ENCODE assay signal across 15 cellular contexts in the genomic region with DNA sequence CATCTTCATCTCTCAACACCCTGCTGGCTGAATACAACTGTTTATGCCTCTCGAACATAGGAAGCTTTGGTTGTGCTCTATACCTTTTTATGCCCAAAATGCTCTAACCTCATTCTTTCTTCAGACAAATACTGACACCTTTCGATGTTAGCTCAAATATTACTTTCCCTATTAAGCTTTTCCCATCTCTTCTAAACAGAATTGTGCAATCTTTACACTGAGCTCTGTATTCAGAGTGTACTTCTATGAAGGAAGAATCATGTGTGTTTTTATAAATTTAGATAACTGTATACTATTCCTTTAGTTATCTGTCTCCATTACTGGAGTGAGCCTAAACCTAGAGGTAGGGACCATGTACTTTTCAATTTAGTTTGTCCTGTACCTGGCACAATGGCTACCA. TPM values are rescaled to one million over a fixed set of nuclear protein-coding genes. Genes with fewer than 3 reads are reported as not detected.
A peak's percentile ranks its signal among the peaks of the same experiment; 100 is the strongest.
DNase-seq lines count a peak whose midpoint lies in the region; ATAC-seq, FAIRE-seq and TF ChIP-seq lines count a peak whose summit lies in the region.
"Had no signal": no experiment of that assay in that cellular context is flagged by ENCODE, and none has a peak within 500 bp of the region (broad histone marks: within the 10 kb centered on the region; RNA-seq: fewer than 3 reads in every experiment).

No MANE protein-coding gene starts in this region.

- no peak overlapping the region for H2AFZ ChIP-seq in HepG2 (ENCODE audit: low read length)
- H2AFZ ChIP-seq in IMR-90 (replicated peaks; ENCODE audit: low read length, poor library complexity) = no peak overlapping the region

- peaks cover 10% of the 10 kb centered on the region for H3K36me3 Mint-ChIP-seq in activated T-helper 17 cell treated with anti-CD3 and anti-CD28 coated beads, Interleukin-2, amount 50 U/mL, for 72 hours (ENCODE audit: low read depth)
- no peaks in the 10 kb centered on the region for H3K36me3 Mint-ChIP-seq in stimulated activated memory B cell treated with anti-CD40 and anti-IgM and Interleukin-4, amounts not matched to agents 10 μg/mL and 1 μg/mL and 100 μg/mL, for 72 hours
- H3K36me3 Mint-ChIP-seq in activated CD4-positive, alpha-beta memory T cell treated with anti-CD3 and anti-CD28 coated beads, Interleukin-2, amount 10 ng/mL, durations not matched to agents 7 days and 5 days (ENCODE audit: low read depth) = no peaks in the 10 kb centered on the region
- H3K36me3 Mint-ChIP-seq in naive thymus-derived CD8-positive, alpha-beta T cell = no peaks in the 10 kb centered on the region

- CTCF ChIA-PET in HepG2 (lab: Yijun Ruan, JAX; ENCODE audit: low intra/inter-chr PET ratio, low total read pairs) = no interaction called here
- CTCF ChIA-PET in IMR-90 (lab: Yijun Ruan, JAX) = no interaction called here
- CTCF ChIA-PET in activated CD4-positive, alpha-beta memory T cell treated with anti-CD3 and anti-CD28 coated beads, Interleukin-2, amount 10 ng/mL, durations not matched to agents 7 days and 5 days (lab: Charles Lee) = no interaction called here

- H3K9ac ChIP-seq in HepG2 (ENCODE audit: insufficient read depth, low read depth, low read length) (no peak overlapping the region), IMR-90 (ENCODE audit: low read depth, low read length) (no peak overlapping the region)
- H3K9ac ChIP-seq: BLaER1 had no signal

- POLR2A ChIA-PET in HepG2 (lab: Yijun Ruan, JAX) = no interaction called here
- POLR2A ChIA-PET in IMR-90 (lab: Charles Lee; ENCODE audit: unreplicated experiment) = no interaction called here
- POLR2A ChIA-PET in activated CD4-positive, alpha-beta memory T cell treated with anti-CD3 and anti-CD28 coated beads, Interleukin-2, amount 10 ng/mL, durations not matched to agents 7 days and 5 days (lab: Charles Lee) = interaction anchor here (1.3 kb wide), 2 partner anchors 17 to 253 kb away, joined by 3 read pairs; partner anchors contain the start of gene SGO1
- POLR2A ChIA-PET in naive thymus-derived CD8-positive, alpha-beta T cell (lab: Charles Lee) = no interaction called here

- H3K27me3 ChIP-seq in HepG2 (ENCODE audit: control insufficient read depth in 1 of 2, insufficient read depth in 2 of 2, low read length in 2 of 2) = no peaks in the 10 kb centered on the region; a peak in 1 of 5 replicates
- H3K27me3 ChIP-seq in right lobe of liver = no peaks in the 10 kb centered on the region
- no peaks in the 10 kb centered on the region for H3K27me3 ChIP-seq in IMR-90 (ENCODE audit: control insufficient read depth, insufficient read depth, low read length)
- H3K27me3 ChIP-seq: BLaER1, SJSA1 had no signal

- DNase-seq in HepG2 (ENCODE audit: low spot score) = no peak
- DNase-seq in right lobe of liver = no peak
- no peak for DNase-seq in IMR-90
- DNase-seq in GF-D8 (lab: John Stamatoyannopoulos, UW) = no peak
- DNase-seq in activated CD4-positive, alpha-beta memory T cell treated with anti-CD3 and anti-CD28 coated beads, Interleukin-2, amount 10 ng/mL, durations not matched to agents 7 days and 5 days = no peak
- DNase-seq in naive thymus-derived CD8-positive, alpha-beta T cell = no peak
- DNase-seq: DMS153, H7, NCI-H1417 treated with DMSO at 0.1 percent for 48 hours, NCI-H2029 treated with DMSO at 0.1 percent for 48 hours, NCI-H526 had no signal

- H2BK15ac ChIP-seq in IMR-90 (ENCODE audit: low read depth, low read length) = no peak overlapping the region

- TF ChIP-seq RAD21 in HepG2 (CRISPR knock-in tag; IDR thresholded peaks at IDR 0.05) (no peak), IMR-90 (IDR thresholded peaks at IDR 0.05; ENCODE audit: low read length) (no peak)

- H2AK9ac ChIP-seq in IMR-90 (replicated peaks; ENCODE audit: low read depth, low read length, poor library complexity) = no peak overlapping the region

- peaks cover 24% of the 10 kb centered on the region for H3K4me1 Mint-ChIP-seq in activated T-helper 17 cell treated with anti-CD3 and anti-CD28 coated beads, Interleukin-2, amount 50 U/mL, for 72 hours
- H3K4me1 Mint-ChIP-seq in stimulated activated memory B cell treated with anti-CD40 and anti-IgM and Interleukin-4, amounts not matched to agents 10 μg/mL and 1 μg/mL and 100 μg/mL, for 72 hours = peaks cover 39% of the 10 kb centered on the region
- H3K4me1 Mint-ChIP-seq in activated CD4-positive, alpha-beta memory T cell treated with anti-CD3 and anti-CD28 coated beads, Interleukin-2, amount 10 ng/mL, durations not matched to agents 7 days and 5 days = peaks cover 35% of the 10 kb centered on the region
- peaks cover 0 to 10% (median 5%) of the 10 kb centered on the region in 4 donors for H3K4me1 Mint-ChIP-seq in naive thymus-derived CD8-positive, alpha-beta T cell

- intact Hi-C loops in HepG2 (cut with micrococcal nuclease; ENCODE audit: unreplicated experiment) (loop anchor here (10.0 kb wide), 1 partner anchor 1738 kb away; no protein-coding TSS in a partner anchor), right lobe of liver (cut with DNase I) (no loop called here), IMR-90 (cut with micrococcal nuclease) (no loop called here)

- H3K4me3 ChIP-seq in HepG2 (replicated peaks in 1 of 3; ENCODE audit: insufficient read depth in 1 of 3, low read depth in 2 of 3, low read length in 3 of 3) (no peak overlapping the region), right lobe of liver (no peak overlapping the region), IMR-90 (ENCODE audit: insufficient read depth, low read depth, low read length) (no peak overlapping the region)
- H3K4me3 ChIP-seq: BLaER1, SJSA1 had no signal

- no peaks in the 10 kb centered on the region for H3K79me1 ChIP-seq in IMR-90 (ENCODE audit: low read depth in 1 of 2, low read length in 2 of 2)

- H3K27ac ChIP-seq in HepG2 (ENCODE audit: extremely low read length, insufficient read depth, low read length) (no peak overlapping the region), right lobe of liver (no peak overlapping the region), IMR-90 (ENCODE audit: insufficient read depth, low read length) (no peak overlapping the region)
- H3K27ac ChIP-seq: BLaER1, SJSA1 had no signal

- no peaks in the 10 kb centered on the region for H3K9me1 ChIP-seq in IMR-90 (ENCODE audit: insufficient read depth, low read length)

- no peak overlapping the region for H2BK20ac ChIP-seq in IMR-90 (ENCODE audit: low read depth, low read length)

- WGBS in HepG2 (ENCODE audit: low lambda C conversion rate) = 5% methylated on average over 2 of the region's 2 CpGs
- 81% methylated on average over 2 of the region's 2 CpGs for WGBS in right lobe of liver (ENCODE audit: insufficient coverage, low coverage, low lambda C conversion rate, missing lambda C conversion rate)
- WGBS in IMR-90 (ENCODE audit: extremely low coverage in 2 of 2, insufficient read length in 1 of 2), 2 experiments = no CpG with 5 or more reads among the region's 2 CpGs

- H4K5ac ChIP-seq in IMR-90 (ENCODE audit: low read depth, low read length) = no peak overlapping the region

- dilution Hi-C loops in IMR-90 (cut with HindIII; ENCODE audit: low sequenced_read_pairs, unreplicated experiment) = no loop called here

- H2BK5ac ChIP-seq in IMR-90 (ENCODE audit: low read depth, low read length, poor library complexity, severe bottlenecking) = no peak overlapping the region

- H3K18ac ChIP-seq in IMR-90 (ENCODE audit: low read depth, low read length) = no peak overlapping the region

- H2BK120ac ChIP-seq in IMR-90 (ENCODE audit: low read depth, low read length) = no peak overlapping the region

- ATAC-seq in HepG2 (no peak), right lobe of liver (no peak), IMR-90 (ENCODE audit: low read depth) (no peak)
- ATAC-seq in activated T-helper 17 cell treated with anti-CD3 and anti-CD28 coated beads, Interleukin-2, amount 50 U/mL, for 72 hours (replicated peaks) = no peak
- ATAC-seq in stimulated activated memory B cell treated with anti-CD40 and anti-IgM and Interleukin-4, amounts not matched to agents 10 μg/mL and 1 μg/mL and 100 μg/mL, for 72 hours = no peak
- no peak for ATAC-seq in naive thymus-derived CD8-positive, alpha-beta T cell

- H3K79me2 ChIP-seq in HepG2 (ENCODE audit: insufficient read depth, low read length) = no peaks in the 10 kb centered on the region

- peaks cover 15% of the 10 kb centered on the region for H3K4me1 ChIP-seq in HepG2 (ENCODE audit: insufficient read depth, low read length)
- H3K4me1 ChIP-seq in right lobe of liver = no peaks in the 10 kb centered on the region
- no peaks in the 10 kb centered on the region; the same call in 1 of the 2 replicates for H3K4me1 ChIP-seq in IMR-90 (ENCODE audit: control insufficient read depth, insufficient read depth, low read length)
- H3K4me1 ChIP-seq: SJSA1 had no signal

- H3K4me3 Mint-ChIP-seq in activated T-helper 17 cell treated with anti-CD3 and anti-CD28 coated beads, Interleukin-2, amount 50 U/mL, for 72 hours = peak overlapping the region; percentile 64
- peak overlapping the region; percentile 6 for H3K4me3 Mint-ChIP-seq in stimulated activated memory B cell treated with anti-CD40 and anti-IgM and Interleukin-4, amounts not matched to agents 10 μg/mL and 1 μg/mL and 100 μg/mL, for 72 hours
- no peak overlapping the region for H3K4me3 Mint-ChIP-seq in activated CD4-positive, alpha-beta memory T cell treated with anti-CD3 and anti-CD28 coated beads, Interleukin-2, amount 10 ng/mL, durations not matched to agents 7 days and 5 days
- no peak overlapping the region for H3K4me3 Mint-ChIP-seq in naive thymus-derived CD8-positive, alpha-beta T cell

- H3K23ac ChIP-seq in IMR-90 (ENCODE audit: low read depth, low read length) = no peak overlapping the region

- H4K8ac ChIP-seq in IMR-90 (ENCODE audit: low read depth in 2 of 2, low read length in 2 of 2) = no peak overlapping the region

- no peak overlapping the region for H2AK5ac ChIP-seq in IMR-90 (ENCODE audit: low read depth, low read length)

- H3K14ac ChIP-seq in IMR-90 (replicated peaks; ENCODE audit: low read depth, low read length) = no peak overlapping the region

- peaks cover 4% of the 10 kb centered on the region for H3K9me3 Mint-ChIP-seq in activated T-helper 17 cell treated with anti-CD3 and anti-CD28 coated beads, Interleukin-2, amount 50 U/mL, for 72 hours
- no peaks in the 10 kb centered on the region for H3K9me3 Mint-ChIP-seq in stimulated activated memory B cell treated with anti-CD40 and anti-IgM and Interleukin-4, amounts not matched to agents 10 μg/mL and 1 μg/mL and 100 μg/mL, for 72 hours
- H3K9me3 Mint-ChIP-seq in activated CD4-positive, alpha-beta memory T cell treated with anti-CD3 and anti-CD28 coated beads, Interleukin-2, amount 10 ng/mL, durations not matched to agents 7 days and 5 days = no peaks in the 10 kb centered on the region
- H3K9me3 Mint-ChIP-seq in naive thymus-derived CD8-positive, alpha-beta T cell = no peaks in the 10 kb centered on the region

- H3K4me2 ChIP-seq in HepG2 (ENCODE audit: low read depth, low read length) = no peak overlapping the region
- no peak overlapping the region for H3K4me2 ChIP-seq in IMR-90 (ENCODE audit: low read depth, low read length)
- H3K4me2 ChIP-seq: BLaER1 had no signal

- BruUV-seq in HepG2 (replicated peaks; lab: Mats Ljungman, UMichigan) (no TSS peak), IMR-90 (replicated peaks; lab: Mats Ljungman, UMichigan) (no TSS peak)

- H4K20me1 ChIP-seq in HepG2 (ENCODE audit: insufficient read depth, low read length) (no peaks in the 10 kb centered on the region), IMR-90 (ENCODE audit: insufficient read depth, low read length) (no peaks in the 10 kb centered on the region)
- H4K20me1 ChIP-seq: BLaER1 had no signal

- TF ChIP-seq CTCF in HepG2 (CRISPR knock-in tag; IDR thresholded peaks at IDR 0.05) (no peak), right lobe of liver (IDR thresholded peaks at IDR 0.05) (no peak), IMR-90 (conservative IDR thresholded peaks at IDR 0.05; ENCODE audit: low read depth, low read length) (no peak)

- peaks cover 7% of the 10 kb centered on the region for H3K27me3 Mint-ChIP-seq in activated T-helper 17 cell treated with anti-CD3 and anti-CD28 coated beads, Interleukin-2, amount 50 U/mL, for 72 hours
- peaks cover 9% of the 10 kb centered on the region for H3K27me3 Mint-ChIP-seq in stimulated activated memory B cell treated with anti-CD40 and anti-IgM and Interleukin-4, amounts not matched to agents 10 μg/mL and 1 μg/mL and 100 μg/mL, for 72 hours
- H3K27me3 Mint-ChIP-seq in activated CD4-positive, alpha-beta memory T cell treated with anti-CD3 and anti-CD28 coated beads, Interleukin-2, amount 10 ng/mL, durations not matched to agents 7 days and 5 days = peaks cover 21% of the 10 kb centered on the region
- peaks cover 8 to 27% (median 14%) of the 10 kb centered on the region in 5 donors for H3K27me3 Mint-ChIP-seq in naive thymus-derived CD8-positive, alpha-beta T cell

- H3K9me3 ChIP-seq in HepG2 (ENCODE audit: low read length) = no peaks in the 10 kb centered on the region
- no peaks in the 10 kb centered on the region for H3K9me3 ChIP-seq in right lobe of liver
- no peaks in the 10 kb centered on the region for H3K9me3 ChIP-seq in IMR-90 (ENCODE audit: control insufficient read depth, insufficient read depth, low read length)
- H3K9me3 ChIP-seq: BLaER1, SJSA1 had no signal

- no peak overlapping the region for H3K4ac ChIP-seq in IMR-90 (ENCODE audit: low read depth, low read length)

- H3K27ac Mint-ChIP-seq in activated T-helper 17 cell treated with anti-CD3 and anti-CD28 coated beads, Interleukin-2, amount 50 U/mL, for 72 hours = peak overlapping the region; percentile 94
- H3K27ac Mint-ChIP-seq in stimulated activated memory B cell treated with anti-CD40 and anti-IgM and Interleukin-4, amounts not matched to agents 10 μg/mL and 1 μg/mL and 100 μg/mL, for 72 hours = peak overlapping the region; percentile 80
- H3K27ac Mint-ChIP-seq in activated CD4-positive, alpha-beta memory T cell treated with anti-CD3 and anti-CD28 coated beads, Interleukin-2, amount 10 ng/mL, durations not matched to agents 7 days and 5 days = no peak overlapping the region
- no peak overlapping the region for H3K27ac Mint-ChIP-seq in naive thymus-derived CD8-positive, alpha-beta T cell

- H4K91ac ChIP-seq in IMR-90 (ENCODE audit: insufficient read depth, low read depth, low read length) = no peak overlapping the region

- FAIRE-seq in HepG2 (lab: Jason Lieb, UNC) = no peak

- TF ChIP-seq EP300 in HepG2 (IDR thresholded peaks at IDR 0.05; ENCODE audit: low read depth in 2 of 2, low read length in 2 of 2) = no peak
- no peak for TF ChIP-seq EP300 in HepG2 (CRISPR knock-in tag; IDR thresholded peaks at IDR 0.05; ENCODE audit: borderline replicate concordance)

- no peak overlapping the region for H3K56ac ChIP-seq in IMR-90 (ENCODE audit: extremely low read depth, insufficient read depth, low read length)

- no peaks in the 10 kb centered on the region for H3K36me3 ChIP-seq in HepG2 (replicated peaks in 1 of 2; ENCODE audit: control insufficient read depth in 1 of 2, insufficient read depth in 2 of 2, low read length in 2 of 2)
- H3K36me3 ChIP-seq in right lobe of liver = no peaks in the 10 kb centered on the region
- no peaks in the 10 kb centered on the region for H3K36me3 ChIP-seq in IMR-90 (ENCODE audit: control insufficient read depth, insufficient read depth, low read length)
- H3K36me3 ChIP-seq: BLaER1, SJSA1 had no signal

- in situ Hi-C loops in HepG2 (cut with HindIII; ENCODE audit: extremely low pct_ligation_motif_present, low pct_unique_long_range_greater_than_20kb) = no loop called here
- in situ Hi-C loops in IMR-90 (cut with MboI; ENCODE audit: low sequenced_read_pairs) = no loop called here

- TF ChIP-seq POLR2A in HepG2 (IDR thresholded peaks at IDR 0.05; ENCODE audit: insufficient read depth in 1 of 2, low read depth in 2 of 2, low read length in 2 of 2) (no peak), right lobe of liver (IDR thresholded peaks at IDR 0.05) (no peak), IMR-90 (IDR thresholded peaks at IDR 0.05; ENCODE audit: low read depth, low read length) (no peak)

RNA-seq across cellular contexts. Expression of gene EFHB, which starts 1.6 kb away (rescaled TPM):
- 0.15 TPM in 1 of 2 replicates, not detected in the other for total RNA-seq in HepG2 (2016; rRNA removed; fragmentation: Illumina TruSeq; extraction: Trizol)
- not detected in 2 replicates for total RNA-seq in HepG2 (2016; cell fraction: cytosol; rRNA removed; fragmentation: Illumina TruSeq; extraction: Trizol; ENCODE audit: low read depth)
- total RNA-seq in HepG2 (2016; cell fraction: insoluble cytoplasmic fraction; rRNA removed; fragmentation: Illumina TruSeq; extraction: Trizol) = 0.35 and 0.40 TPM in 2 replicates
- total RNA-seq in HepG2 (2016; cell fraction: membrane; rRNA removed; fragmentation: Illumina TruSeq; extraction: Trizol) = 0.24 TPM in 1 of 2 replicates, not detected in the other
- total RNA-seq in HepG2 (2016; cell fraction: nucleus; rRNA removed; fragmentation: Illumina TruSeq; extraction: Trizol) = 0.50 TPM in 1 of 2 replicates, not detected in the other
- 0.42 and 0.69 TPM in 2 replicates for polyA plus RNA-seq in HepG2 (2011; rRNA removed)
- polyA plus RNA-seq in HepG2 (2011; cell fraction: cytosol; rRNA removed) = 0.38 TPM in 1 of 2 replicates, not detected in the other
- polyA plus RNA-seq in HepG2 (2011; cell fraction: nucleus; rRNA removed) = 0.14 and 1.0 TPM in 2 replicates
- 1.1 TPM in 1 of 2 replicates, not detected in the other for polyA plus RNA-seq in HepG2 (2012)
- 0.28 TPM in 1 of 2 replicates, not detected in the other for polyA plus RNA-seq in HepG2 (2016; cell fraction: cytosol; fragmentation: Illumina TruSeq; extraction: Trizol; ENCODE audit: low read depth)
- 0.75 TPM in 1 of 2 replicates, not detected in the other for polyA plus RNA-seq in HepG2 (2016; cell fraction: insoluble cytoplasmic fraction; fragmentation: Illumina TruSeq; extraction: Trizol; ENCODE audit: low read depth)
- polyA plus RNA-seq in HepG2 (2016; cell fraction: membrane; fragmentation: Illumina TruSeq; extraction: Trizol; ENCODE audit: low read depth) = not detected in 2 replicates
- polyA plus RNA-seq in HepG2 (2016; cell fraction: nucleus; fragmentation: Illumina TruSeq; extraction: Trizol; ENCODE audit: insufficient read depth, low read depth) = not detected in 2 replicates
- polyA minus RNA-seq in HepG2 (2011; rRNA and poly(A)+ RNA removed; ENCODE audit: low replicate concordance) = 3.6 and 4.1 TPM in 2 replicates
- polyA minus RNA-seq in HepG2 (2011; cell fraction: cytosol; rRNA and poly(A)+ RNA removed) = 1.2 TPM in 1 of 2 replicates, not detected in the other
- polyA minus RNA-seq in HepG2 (2011; cell fraction: nucleus; rRNA and poly(A)+ RNA removed) = 3.5 and 6.1 TPM in 2 replicates
- total RNA-seq in right lobe of liver = 1 to 10 TPM in 1 of 6 experiments, under 1 TPM in 1, not detected in 4; 0.70 to 1.3 TPM
- under 0.01 TPM in 2 replicates for total RNA-seq in IMR-90 (2012; rRNA removed)
- polyA plus RNA-seq in IMR-90 (2012; rRNA removed) = 0.30 and 1.0 TPM in 2 replicates
- polyA plus RNA-seq in IMR-90 (2012; cell fraction: cytosol; rRNA removed) = 0.19 and 0.62 TPM in 2 replicates
- polyA plus RNA-seq in IMR-90 (2012; cell fraction: nucleus; rRNA removed; ENCODE audit: low replicate concordance) = 0.50 TPM in 1 of 2 replicates, not detected in the other
- under 1 TPM; 0.58 to 0.86 TPM for total RNA-seq in activated T-helper 17 cell treated with anti-CD3 and anti-CD28 coated beads, Interleukin-2, amount 50 U/mL, for 72 hours
- total RNA-seq in activated CD4-positive, alpha-beta memory T cell treated with anti-CD3 and anti-CD28 coated beads, Interleukin-2, amount 10 ng/mL, durations not matched to agents 7 days and 5 days = under 1 TPM in 1 of 2 experiments, not detected in 1; 0.58 TPM
- 1 to 10 TPM in 1 of 2 experiments, under 1 TPM in 1; 0.78 to 3.2 TPM for total RNA-seq in naive thymus-derived CD8-positive, alpha-beta T cell
- 1 to 10 TPM in 1 of 3 donors, under 1 TPM in 2; 0.14 to 1.5 (median 0.61) TPM for polyA plus RNA-seq in naive thymus-derived CD8-positive, alpha-beta T cell

RNA-seq across cellular contexts. Expression of gene RAB5A, which starts 14.5 kb away (rescaled TPM):
- 27.1 and 29.3 TPM in 2 replicates for total RNA-seq in HepG2 (2016; rRNA removed; fragmentation: Illumina TruSeq; extraction: Trizol)
- 7.2 and 7.8 TPM in 2 replicates for total RNA-seq in HepG2 (2016; cell fraction: cytosol; rRNA removed; fragmentation: Illumina TruSeq; extraction: Trizol; ENCODE audit: low read depth)
- total RNA-seq in HepG2 (2016; cell fraction: insoluble cytoplasmic fraction; rRNA removed; fragmentation: Illumina TruSeq; extraction: Trizol) = 28.1 and 29.7 TPM in 2 replicates
- 17.7 and 19.4 TPM in 2 replicates for total RNA-seq in HepG2 (2016; cell fraction: membrane; rRNA removed; fragmentation: Illumina TruSeq; extraction: Trizol)
- total RNA-seq in HepG2 (2016; cell fraction: nucleus; rRNA removed; fragmentation: Illumina TruSeq; extraction: Trizol) = 22.2 and 30.9 TPM in 2 replicates
- 13.5 and 16.0 TPM in 2 replicates for polyA plus RNA-seq in HepG2 (2011; rRNA removed)
- polyA plus RNA-seq in HepG2 (2011; cell fraction: cytosol; rRNA removed) = 10.8 and 15.7 TPM in 2 replicates
- 9.6 and 10.9 TPM in 2 replicates for polyA plus RNA-seq in HepG2 (2011; cell fraction: nucleus; rRNA removed)
- 27.0 and 29.9 TPM in 2 replicates for polyA plus RNA-seq in HepG2 (2012)
- 4.6 and 5.0 TPM in 2 replicates for polyA plus RNA-seq in HepG2 (2016; cell fraction: cytosol; fragmentation: Illumina TruSeq; extraction: Trizol; ENCODE audit: low read depth)
- polyA plus RNA-seq in HepG2 (2016; cell fraction: insoluble cytoplasmic fraction; fragmentation: Illumina TruSeq; extraction: Trizol; ENCODE audit: low read depth) = 37.8 and 40.1 TPM in 2 replicates
- polyA plus RNA-seq in HepG2 (2016; cell fraction: membrane; fragmentation: Illumina TruSeq; extraction: Trizol; ENCODE audit: low read depth) = 12.8 and 13.1 TPM in 2 replicates
- 26.3 and 28.6 TPM in 2 replicates for polyA plus RNA-seq in HepG2 (2016; cell fraction: nucleus; fragmentation: Illumina TruSeq; extraction: Trizol; ENCODE audit: insufficient read depth, low read depth)
- polyA minus RNA-seq in HepG2 (2011; rRNA and poly(A)+ RNA removed; ENCODE audit: low replicate concordance) = 9.5 and 10.5 TPM in 2 replicates
- 21.7 and 23.8 TPM in 2 replicates for polyA minus RNA-seq in HepG2 (2011; cell fraction: cytosol; rRNA and poly(A)+ RNA removed)
- 51.0 and 64.8 TPM in 2 replicates for polyA minus RNA-seq in HepG2 (2011; cell fraction: nucleus; rRNA and poly(A)+ RNA removed)
- 10 to 100 TPM; 23.9 to 44.1 (median 30.8) TPM for total RNA-seq in right lobe of liver
- 46.4 and 82.8 TPM in 2 replicates for total RNA-seq in IMR-90 (2012; rRNA removed)
- 33.3 and 37.2 TPM in 2 replicates for polyA plus RNA-seq in IMR-90 (2012; rRNA removed)
- 6.8 and 17.0 TPM in 2 replicates for polyA plus RNA-seq in IMR-90 (2012; cell fraction: cytosol; rRNA removed)
- polyA plus RNA-seq in IMR-90 (2012; cell fraction: nucleus; rRNA removed; ENCODE audit: low replicate concordance) = 7.1 and 15.1 TPM in 2 replicates
- 10 to 100 TPM; 53.6 to 55.7 TPM for total RNA-seq in activated T-helper 17 cell treated with anti-CD3 and anti-CD28 coated beads, Interleukin-2, amount 50 U/mL, for 72 hours
- total RNA-seq in activated CD4-positive, alpha-beta memory T cell treated with anti-CD3 and anti-CD28 coated beads, Interleukin-2, amount 10 ng/mL, durations not matched to agents 7 days and 5 days = 10 to 100 TPM; 60.0 to 64.5 TPM
- 10 to 100 TPM; 73.1 to 79.4 TPM for total RNA-seq in naive thymus-derived CD8-positive, alpha-beta T cell
- 10 to 100 TPM; 23.9 to 31.2 (median 27.5) TPM for polyA plus RNA-seq in naive thymus-derived CD8-positive, alpha-beta T cell

Comparison
In these comparisons a context has a peak if more than half of its experiments do, and no peak if none do; other contexts are left out.
1. H3K27ac Mint-ChIP-seq: peak in activated T-helper 17 cell treated with anti-CD3 and anti-CD28 coated beads, Interleukin-2, amount 50 U/mL, for 72 hours (single experiment) and stimulated activated memory B cell treated with anti-CD40 and anti-IgM and Interleukin-4, amounts not matched to agents 10 μg/mL and 1 μg/mL and 100 μg/mL, for 72 hours (single experiment); none in activated CD4-positive, alpha-beta memory T cell treated with anti-CD3 and anti-CD28 coated beads, Interleukin-2, amount 10 ng/mL, durations not matched to agents 7 days and 5 days (single experiment) and naive thymus-derived CD8-positive, alpha-beta T cell (0 of 10).
2. H3K4me3 Mint-ChIP-seq: peak in activated T-helper 17 cell treated with anti-CD3 and anti-CD28 coated beads, Interleukin-2, amount 50 U/mL, for 72 hours (single experiment) and stimulated activated memory B cell treated with anti-CD40 and anti-IgM and Interleukin-4, amounts not matched to agents 10 μg/mL and 1 μg/mL and 100 μg/mL, for 72 hours (single experiment); none in activated CD4-positive, alpha-beta memory T cell treated with anti-CD3 and anti-CD28 coated beads, Interleukin-2, amount 10 ng/mL, durations not matched to agents 7 days and 5 days (single experiment) and naive thymus-derived CD8-positive, alpha-beta T cell (0 of 10).